In the genomic region with DNA sequence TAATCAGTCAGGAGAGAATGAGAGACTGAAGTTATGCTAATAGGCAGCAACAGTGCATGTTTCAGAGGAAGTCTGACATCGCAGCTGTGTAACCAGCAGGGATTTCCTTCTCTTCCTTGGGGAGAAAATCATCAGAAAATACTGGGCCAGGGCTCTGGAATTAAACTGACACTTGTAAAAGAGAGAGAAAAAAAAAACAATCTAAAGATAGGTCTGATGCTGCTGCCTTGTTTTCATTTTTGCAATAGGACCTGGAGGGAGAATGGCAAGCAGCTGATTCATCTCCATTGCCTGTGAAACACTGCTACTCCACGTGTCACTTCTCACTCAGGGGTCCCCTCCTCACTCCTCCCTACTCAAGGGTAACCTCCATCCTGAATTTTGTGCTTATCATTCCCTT, we compare ENCODE assay signal across 9 cellular contexts. TPM values are rescaled to one million over a fixed set of nuclear protein-coding genes. Genes with fewer than 3 reads are reported as not detected.
DNase-seq lines count a peak whose midpoint lies in the region; ATAC-seq and TF ChIP-seq lines count a peak whose summit lies in the region.
"Had no signal": no experiment of that assay in that cellular context is flagged by ENCODE, and none has a peak within 500 bp of the region (broad histone marks: within the 10 kb centered on the region; RNA-seq: fewer than 3 reads in every experiment).

No MANE protein-coding gene starts in this region.

- H3K4ac ChIP-seq in mesendoderm (ENCODE audit: low read depth, low read length), result no peak overlapping the region

- no peak overlapping the region for H4K8ac ChIP-seq in mesendoderm (ENCODE audit: low read depth, low read length)

- no peaks in the 10 kb centered on the region for H3K79me1 ChIP-seq in mesendoderm (ENCODE audit: low read length)

- H3K27ac ChIP-seq in mesendoderm (ENCODE audit: low read depth, low read length), result no peak overlapping the region

- no peak overlapping the region for H2AK5ac ChIP-seq in mesendoderm (ENCODE audit: low read length)

- H3K9me3 Mint-ChIP-seq in stimulated activated naive CD8-positive, alpha-beta T cell treated with anti-CD3 and anti-CD28 coated beads, Interleukin-15, Interleukin-2, amounts not matched to agents 100 ng/mL and 50 ng/mL, for 24 hours, result no peaks in the 10 kb centered on the region

- H2BK5ac ChIP-seq in mesendoderm (ENCODE audit: low read length), result no peak overlapping the region

- peaks cover 52% of the 10 kb centered on the region for H3K4me1 Mint-ChIP-seq in stimulated activated naive CD8-positive, alpha-beta T cell treated with anti-CD3 and anti-CD28 coated beads, Interleukin-15, Interleukin-2, amounts not matched to agents 100 ng/mL and 50 ng/mL, for 24 hours (ENCODE audit: low read depth)

- H4K5ac ChIP-seq in mesendoderm (ENCODE audit: low read length), result no peak overlapping the region

- H3K18ac ChIP-seq in mesendoderm (ENCODE audit: low read length), result no peak overlapping the region

- ATAC-seq in stimulated activated naive CD8-positive, alpha-beta T cell treated with anti-CD3 and anti-CD28 coated beads, Interleukin-15, Interleukin-2, amounts not matched to agents 100 U/mL and 50 U/mL, for 24 hours, result no peak
- ATAC-seq in GM21367 (IDR thresholded peaks at IDR 0.05; ENCODE audit: unreplicated experiment), result no peak
- ATAC-seq in GM18861 (IDR thresholded peaks at IDR 0.05; ENCODE audit: unreplicated experiment), result no peak

- peaks cover 28% of the 10 kb centered on the region for H3K36me3 Mint-ChIP-seq in stimulated activated naive CD8-positive, alpha-beta T cell treated with anti-CD3 and anti-CD28 coated beads, Interleukin-15, Interleukin-2, amounts not matched to agents 100 ng/mL and 50 ng/mL, for 24 hours (ENCODE audit: low read depth)

- H3K36me3 ChIP-seq in mesendoderm (ENCODE audit: control insufficient read depth, insufficient read depth, low read length), result no peaks in the 10 kb centered on the region

- H3K4me3 ChIP-seq in cardiac fibroblast (replicated peaks in 1 of 2; ENCODE audit: low read depth in 2 of 2, low read length in 2 of 2) (no peak overlapping the region), mesendoderm (ENCODE audit: low read length) (no peak overlapping the region)

- H3K27me3 Mint-ChIP-seq in stimulated activated naive CD8-positive, alpha-beta T cell treated with anti-CD3 and anti-CD28 coated beads, Interleukin-15, Interleukin-2, amounts not matched to agents 100 ng/mL and 50 ng/mL, for 24 hours, result no peaks in the 10 kb centered on the region

- H3K4me2 ChIP-seq in mesendoderm (ENCODE audit: low read length), result no peak overlapping the region

- H2BK15ac ChIP-seq in mesendoderm (replicated peaks; ENCODE audit: low read depth), result no peak overlapping the region

- H3K79me2 ChIP-seq in mesendoderm (ENCODE audit: control insufficient read depth, insufficient read depth, low read length), result no peaks in the 10 kb centered on the region

- H3K23ac ChIP-seq in mesendoderm (ENCODE audit: low read length), result no peak overlapping the region

- no peak overlapping the region for H3K9ac ChIP-seq in mesendoderm (ENCODE audit: low read length)

- TF ChIP-seq CTCF in cardiac fibroblast (IDR thresholded peaks at IDR 0.05; ENCODE audit: low read depth, low read length), result no peak

- H3K56ac ChIP-seq in mesendoderm (ENCODE audit: low read length), result no peak overlapping the region

- no peaks in the 10 kb centered on the region for H3K27me3 ChIP-seq in mesendoderm (ENCODE audit: insufficient read depth, low read length, poor library complexity)

- H2BK120ac ChIP-seq in mesendoderm (ENCODE audit: low read depth, low read length), result no peak overlapping the region

- no CpG with 5 or more reads among the region's 2 CpGs for WGBS in mesendoderm (ENCODE audit: extremely low coverage, insufficient coverage, low lambda C conversion rate)

- H3K4me1 ChIP-seq in mesendoderm (ENCODE audit: control insufficient read depth, low read depth, low read length), result no peaks in the 10 kb centered on the region

- peak overlapping the region; percentile 60 for H3K27ac Mint-ChIP-seq in stimulated activated naive CD8-positive, alpha-beta T cell treated with anti-CD3 and anti-CD28 coated beads, Interleukin-15, Interleukin-2, amounts not matched to agents 100 ng/mL and 50 ng/mL, for 24 hours

- DNase-seq in stimulated activated naive CD8-positive, alpha-beta T cell treated with anti-CD3 and anti-CD28 coated beads, Interleukin-15, Interleukin-2, amounts not matched to agents 100 U/mL and 50 U/mL, for 24 hours, result no peak
- DNase-seq in cardiac fibroblast (ENCODE audit: low read depth in 2 of 2), result peak; percentile 64 to 81
- DNase-seq in mesendoderm, result peak; percentile 37
- DNase-seq in DMS153 (lab: John Stamatoyannopoulos, UW), result no peak
- no peak for DNase-seq in effector CD4-positive, alpha-beta T cell
- DNase-seq: NCI-H1092 treated with DMSO at 0.1 percent for 48 hours had no signal

- no peak overlapping the region for H3K4me3 Mint-ChIP-seq in stimulated activated naive CD8-positive, alpha-beta T cell treated with anti-CD3 and anti-CD28 coated beads, Interleukin-15, Interleukin-2, amounts not matched to agents 100 ng/mL and 50 ng/mL, for 24 hours

RNA-seq across cellular contexts. Expression of gene CORO6, which starts 17.7 kb away (rescaled TPM):
- polyA plus RNA-seq in mesendoderm (2013, experiment 1 of 2), result 0.62 TPM
- polyA plus RNA-seq in mesendoderm (2013, experiment 2 of 2), result 0.60 TPM

RNA-seq across cellular contexts. Expression of gene ANKRD13B, which starts 47.5 kb away (rescaled TPM):
- 6.2 TPM for polyA plus RNA-seq in mesendoderm (2013, experiment 1 of 2)
- polyA plus RNA-seq in mesendoderm (2013, experiment 2 of 2), result 6.2 TPM

RNA-seq across cellular contexts. Expression of gene GIT1, which starts 51.0 kb away (rescaled TPM):
- polyA plus RNA-seq in mesendoderm (2013, experiment 1 of 2), result 34.9 TPM
- 38.2 TPM for polyA plus RNA-seq in mesendoderm (2013, experiment 2 of 2)

Comparison
In these comparisons a context has a peak if more than half of its experiments do, and no peak if none do; other contexts are left out.
1. DNase-seq: peak in cardiac fibroblast (2 of 2) and mesendoderm (single experiment); none in stimulated activated naive CD8-positive, alpha-beta T cell treated with anti-CD3 and anti-CD28 coated beads, Interleukin-15, Interleukin-2, amounts not matched to agents 100 U/mL and 50 U/mL, for 24 hours (single experiment), DMS153 (single experiment) and effector CD4-positive, alpha-beta T cell (single experiment).